Comparison of ENCODE assay signal across 22 cellular contexts in the genomic region with DNA sequence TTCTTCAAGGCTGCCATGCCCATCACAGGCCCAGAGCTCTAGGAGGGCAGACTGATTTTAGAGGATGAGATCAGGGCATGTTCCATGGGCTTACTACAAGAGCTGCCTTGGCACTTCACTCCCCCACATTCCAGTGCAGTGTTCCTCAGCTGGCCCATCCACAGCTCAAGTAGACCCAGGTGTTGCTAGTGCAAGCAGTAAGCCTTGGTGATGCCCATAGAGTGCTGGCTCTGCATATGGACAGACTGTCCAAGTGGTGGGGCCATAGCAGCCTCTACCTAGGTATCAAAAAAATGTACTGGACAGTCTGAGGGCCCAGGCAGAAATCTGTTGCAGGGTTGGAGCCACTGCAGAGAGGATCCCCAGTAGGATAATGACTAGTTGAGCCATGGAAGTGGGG.
"Had no signal": no experiment of that assay in that cellular context is flagged by ENCODE, and none has a peak within 500 bp of the region (broad histone marks: within the 10 kb centered on the region; RNA-seq: fewer than 3 reads in every experiment).

No MANE protein-coding gene starts in this region.

- H3K27me3 Mint-ChIP-seq: naive thymus-derived CD4-positive, alpha-beta T cell; stimulated activated naive CD8-positive, alpha-beta T cell treated with anti-CD3 and anti-CD28 coated beads, Interleukin-15, Interleukin-2, amounts not matched to agents 100 ng/mL and 50 ng/mL, for 24 hours had no signal

- H3K27me3 ChIP-seq: heart left ventricle, hepatocyte, neural progenitor cell, right atrium auricular region, right lobe of liver, transverse colon, upper lobe of left lung, vagina had no signal

- H3K9me3 Mint-ChIP-seq: stimulated activated naive CD8-positive, alpha-beta T cell treated with anti-CD3 and anti-CD28 coated beads, Interleukin-15, Interleukin-2, amounts not matched to agents 100 ng/mL and 50 ng/mL, for 24 hours had no signal

- H3K9me3 ChIP-seq: right atrium auricular region, transverse colon, vagina had no signal

- H3K36me3 Mint-ChIP-seq: naive thymus-derived CD4-positive, alpha-beta T cell; neural progenitor cell had no signal

- H3K4me1 ChIP-seq: heart left ventricle, left ventricle myocardium inferior, neural progenitor cell, parathyroid adenoma, right atrium auricular region, right lobe of liver, transverse colon, upper lobe of left lung, vagina had no signal

- H3K36me3 ChIP-seq: heart left ventricle, left ventricle myocardium inferior, neural progenitor cell, right atrium auricular region, right lobe of liver, transverse colon, upper lobe of left lung, vagina had no signal

- H3K27ac Mint-ChIP-seq: naive thymus-derived CD4-positive, alpha-beta T cell; nephron progenitor cell; neural progenitor cell; stimulated activated naive CD8-positive, alpha-beta T cell treated with anti-CD3 and anti-CD28 coated beads, Interleukin-15, Interleukin-2, amounts not matched to agents 100 ng/mL and 50 ng/mL, for 24 hours had no signal

- ATAC-seq: mucosa of descending colon; naive thymus-derived CD4-positive, alpha-beta T cell had no signal

- H3K27ac ChIP-seq: heart left ventricle, hepatocyte, left ventricle myocardium inferior, neural progenitor cell, parathyroid adenoma, right atrium auricular region, right lobe of liver, transverse colon, upper lobe of left lung, vagina had no signal

- H3K4me1 Mint-ChIP-seq: naive thymus-derived CD4-positive, alpha-beta T cell; nephron progenitor cell; neural progenitor cell had no signal

- H3K4me3 ChIP-seq: heart left ventricle, hepatocyte, left ventricle myocardium inferior, lung, mucosa of descending colon, neural progenitor cell, right atrium auricular region, right lobe of liver, smooth muscle cell, transverse colon, upper lobe of left lung, vagina had no signal

- H3K4me3 Mint-ChIP-seq: naive thymus-derived CD4-positive, alpha-beta T cell; nephron progenitor cell; neural progenitor cell; stimulated activated naive CD8-positive, alpha-beta T cell treated with anti-CD3 and anti-CD28 coated beads, Interleukin-15, Interleukin-2, amounts not matched to agents 100 ng/mL and 50 ng/mL, for 24 hours had no signal

- DNase-seq: glutamatergic neuron; heart left ventricle; islet precursor cell; left ventricle myocardium inferior; midbrain; mucosa of descending colon; naive thymus-derived CD4-positive, alpha-beta T cell; nephron progenitor cell; right lobe of liver; stimulated activated CD4-positive, alpha-beta T cell treated with anti-CD3 and anti-CD28 coated beads, Interleukin-1b, Interleukin-23, amount 100 ng/mL, for 48 hours; stimulated activated CD4-positive, alpha-beta T cell treated with anti-CD3 and anti-CD28 coated beads, Interleukin-2, amount 100 ng/mL, for 48 hours; substantia nigra; transverse colon; upper lobe of left lung had no signal
